Comparison of ENCODE assay signal across 2 cellular contexts in the genomic region with DNA sequence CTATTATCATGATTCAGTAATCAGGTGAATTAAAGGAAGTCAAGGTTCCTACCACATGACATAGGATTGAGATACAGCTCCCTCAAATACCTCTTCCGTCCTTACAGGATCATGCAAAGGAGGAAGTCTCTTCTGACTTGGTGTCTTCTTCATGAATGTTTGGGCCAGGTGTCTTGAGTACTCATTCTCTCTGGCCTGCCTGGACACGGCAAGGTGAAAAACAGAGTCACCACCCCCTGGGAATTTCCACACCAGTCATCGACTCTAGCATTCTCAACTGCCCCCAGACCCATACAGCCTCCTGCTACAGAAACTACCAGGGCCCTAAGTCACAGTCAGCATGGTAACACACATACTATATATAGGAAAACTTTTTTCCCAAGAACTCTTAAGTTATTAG.
TF ChIP-seq lines count a peak whose summit lies in the region.

No MANE protein-coding gene starts in this region.

TF ChIP-seq in A549, 52 proteins besides CTCF, POLR2A, EP300 and RAD21 (continued from another document):
- TF ChIP-seq MAZ (IDR thresholded peaks at IDR 0.05; ENCODE audit: borderline replicate concordance, low read depth, low read length) (no peak), POLR2AphosphoS2 (conservative IDR thresholded peaks at IDR 0.05; ENCODE audit: low read length) (no peak), RARB (CRISPR knock-in tag; IDR thresholded peaks at IDR 0.05) (no peak), TFCP2L1 (CRISPR knock-in tag; IDR thresholded peaks at IDR 0.05) (no peak), NR3C1 (IDR thresholded peaks at IDR 0.05) (no peak), KDM1A (IDR thresholded peaks at IDR 0.05; ENCODE audit: low read depth) (no peak), CHD2 (IDR thresholded peaks at IDR 0.05; ENCODE audit: low read length, partially characterized antibody) (no peak), MYC (IDR thresholded peaks at IDR 0.05; ENCODE audit: borderline replicate concordance, low read length) (no peak), SREBF2 (IDR thresholded peaks at IDR 0.05) (no peak), BCL3 (IDR thresholded peaks at IDR 0.05) (no peak), FOXS1 (CRISPR knock-in tag; IDR thresholded peaks at IDR 0.05) (no peak)
- TF ChIP-seq, protein P1, sequence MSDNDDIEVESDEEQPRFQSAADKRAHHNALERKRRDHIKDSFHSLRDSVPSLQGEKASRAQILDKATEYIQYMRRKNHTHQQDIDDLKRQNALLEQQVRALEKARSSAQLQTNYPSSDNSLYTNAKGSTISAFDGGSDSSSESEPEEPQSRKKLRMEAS (IDR thresholded peaks at IDR 0.05): no peak

TF ChIP-seq in WTC11, 78 proteins besides CTCF, POLR2A, EP300 and RAD21 (continued from another document):
- TF ChIP-seq, protein P2, sequence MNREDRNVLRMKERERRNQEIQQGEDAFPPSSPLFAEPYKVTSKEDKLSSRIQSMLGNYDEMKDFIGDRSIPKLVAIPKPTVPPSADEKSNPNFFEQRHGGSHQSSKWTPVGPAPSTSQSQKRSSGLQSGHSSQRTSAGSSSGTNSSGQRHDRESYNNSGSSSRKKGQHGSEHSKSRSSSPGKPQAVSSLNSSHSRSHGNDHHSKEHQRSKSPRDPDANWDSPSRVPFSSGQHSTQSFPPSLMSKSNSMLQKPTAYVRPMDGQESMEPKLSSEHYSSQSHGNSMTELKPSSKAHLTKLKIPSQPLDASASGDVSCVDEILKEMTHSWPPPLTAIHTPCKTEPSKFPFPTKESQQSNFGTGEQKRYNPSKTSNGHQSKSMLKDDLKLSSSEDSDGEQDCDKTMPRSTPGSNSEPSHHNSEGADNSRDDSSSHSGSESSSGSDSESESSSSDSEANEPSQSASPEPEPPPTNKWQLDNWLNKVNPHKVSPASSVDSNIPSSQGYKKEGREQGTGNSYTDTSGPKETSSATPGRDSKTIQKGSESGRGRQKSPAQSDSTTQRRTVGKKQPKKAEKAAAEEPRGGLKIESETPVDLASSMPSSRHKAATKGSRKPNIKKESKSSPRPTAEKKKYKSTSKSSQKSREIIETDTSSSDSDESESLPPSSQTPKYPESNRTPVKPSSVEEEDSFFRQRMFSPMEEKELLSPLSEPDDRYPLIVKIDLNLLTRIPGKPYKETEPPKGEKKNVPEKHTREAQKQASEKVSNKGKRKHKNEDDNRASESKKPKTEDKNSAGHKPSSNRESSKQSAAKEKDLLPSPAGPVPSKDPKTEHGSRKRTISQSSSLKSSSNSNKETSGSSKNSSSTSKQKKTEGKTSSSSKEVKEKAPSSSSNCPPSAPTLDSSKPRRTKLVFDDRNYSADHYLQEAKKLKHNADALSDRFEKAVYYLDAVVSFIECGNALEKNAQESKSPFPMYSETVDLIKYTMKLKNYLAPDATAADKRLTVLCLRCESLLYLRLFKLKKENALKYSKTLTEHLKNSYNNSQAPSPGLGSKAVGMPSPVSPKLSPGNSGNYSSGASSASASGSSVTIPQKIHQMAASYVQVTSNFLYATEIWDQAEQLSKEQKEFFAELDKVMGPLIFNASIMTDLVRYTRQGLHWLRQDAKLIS (CRISPR knock-in tag; IDR thresholded peaks at IDR 0.05; ENCODE audit: borderline replicate concordance): no peak
- TF ChIP-seq, protein P3, sequence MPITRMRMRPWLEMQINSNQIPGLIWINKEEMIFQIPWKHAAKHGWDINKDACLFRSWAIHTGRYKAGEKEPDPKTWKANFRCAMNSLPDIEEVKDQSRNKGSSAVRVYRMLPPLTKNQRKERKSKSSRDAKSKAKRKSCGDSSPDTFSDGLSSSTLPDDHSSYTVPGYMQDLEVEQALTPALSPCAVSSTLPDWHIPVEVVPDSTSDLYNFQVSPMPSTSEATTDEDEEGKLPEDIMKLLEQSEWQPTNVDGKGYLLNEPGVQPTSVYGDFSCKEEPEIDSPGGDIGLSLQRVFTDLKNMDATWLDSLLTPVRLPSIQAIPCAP (CRISPR knock-in tag; IDR thresholded peaks at IDR 0.05): no peak
- TF ChIP-seq FOXJ3 (CRISPR knock-in tag; IDR thresholded peaks at IDR 0.05; ENCODE audit: borderline replicate concordance): no peak
- no peak for TF ChIP-seq SMAD4 (CRISPR knock-in tag; IDR thresholded peaks at IDR 0.05)
- TF ChIP-seq ERG (CRISPR knock-in tag; IDR thresholded peaks at IDR 0.05): no peak
TF ChIP-seq in WTC11: peak in this region for 0.
